ENCODE assay signal across 1 cellular context in the genomic region with DNA sequence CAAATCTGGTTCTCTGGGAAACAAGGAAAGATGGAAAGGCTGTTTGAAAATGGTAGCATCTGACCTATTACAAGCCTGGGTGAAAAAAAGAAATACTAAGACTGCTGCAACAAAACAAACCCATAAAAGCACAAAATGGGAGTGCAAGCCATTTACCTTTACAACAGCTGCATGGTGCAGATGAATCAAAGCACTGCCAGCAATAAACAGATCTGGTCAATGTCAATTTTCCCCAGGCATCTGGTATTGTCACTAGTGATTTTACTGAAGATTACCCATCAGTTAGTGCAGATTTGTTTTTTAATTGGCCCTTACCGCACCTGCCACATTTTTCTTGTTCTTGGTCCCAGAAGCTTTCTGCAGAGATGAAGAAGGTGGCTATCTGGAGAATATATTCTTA.
TF ChIP-seq lines count a peak whose summit lies in the region.

No MANE protein-coding gene starts in this region.

TF ChIP-seq in neural cell, 6 proteins besides CTCF, POLR2A, EP300 and RAD21:
- TF ChIP-seq, protein P1, sequence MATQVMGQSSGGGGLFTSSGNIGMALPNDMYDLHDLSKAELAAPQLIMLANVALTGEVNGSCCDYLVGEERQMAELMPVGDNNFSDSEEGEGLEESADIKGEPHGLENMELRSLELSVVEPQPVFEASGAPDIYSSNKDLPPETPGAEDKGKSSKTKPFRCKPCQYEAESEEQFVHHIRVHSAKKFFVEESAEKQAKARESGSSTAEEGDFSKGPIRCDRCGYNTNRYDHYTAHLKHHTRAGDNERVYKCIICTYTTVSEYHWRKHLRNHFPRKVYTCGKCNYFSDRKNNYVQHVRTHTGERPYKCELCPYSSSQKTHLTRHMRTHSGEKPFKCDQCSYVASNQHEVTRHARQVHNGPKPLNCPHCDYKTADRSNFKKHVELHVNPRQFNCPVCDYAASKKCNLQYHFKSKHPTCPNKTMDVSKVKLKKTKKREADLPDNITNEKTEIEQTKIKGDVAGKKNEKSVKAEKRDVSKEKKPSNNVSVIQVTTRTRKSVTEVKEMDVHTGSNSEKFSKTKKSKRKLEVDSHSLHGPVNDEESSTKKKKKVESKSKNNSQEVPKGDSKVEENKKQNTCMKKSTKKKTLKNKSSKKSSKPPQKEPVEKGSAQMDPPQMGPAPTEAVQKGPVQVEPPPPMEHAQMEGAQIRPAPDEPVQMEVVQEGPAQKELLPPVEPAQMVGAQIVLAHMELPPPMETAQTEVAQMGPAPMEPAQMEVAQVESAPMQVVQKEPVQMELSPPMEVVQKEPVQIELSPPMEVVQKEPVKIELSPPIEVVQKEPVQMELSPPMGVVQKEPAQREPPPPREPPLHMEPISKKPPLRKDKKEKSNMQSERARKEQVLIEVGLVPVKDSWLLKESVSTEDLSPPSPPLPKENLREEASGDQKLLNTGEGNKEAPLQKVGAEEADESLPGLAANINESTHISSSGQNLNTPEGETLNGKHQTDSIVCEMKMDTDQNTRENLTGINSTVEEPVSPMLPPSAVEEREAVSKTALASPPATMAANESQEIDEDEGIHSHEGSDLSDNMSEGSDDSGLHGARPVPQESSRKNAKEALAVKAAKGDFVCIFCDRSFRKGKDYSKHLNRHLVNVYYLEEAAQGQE (IDR thresholded peaks at IDR 0.05; ENCODE audit: borderline replicate concordance), result no peak
- TF ChIP-seq EZH2 (IDR thresholded peaks at IDR 0.05; ENCODE audit: borderline replicate concordance, insufficient read depth, low read length, poor library complexity, severe bottlenecking) (no peak), TAF1 (IDR thresholded peaks at IDR 0.05; ENCODE audit: low read depth) (no peak), MXI1 (conservative IDR thresholded peaks at IDR 0.05; ENCODE audit: poor library complexity, severe bottlenecking) (no peak), SMC3 (conservative IDR thresholded peaks at IDR 0.05; ENCODE audit: poor library complexity) (no peak), POLR2AphosphoS5 (IDR thresholded peaks at IDR 0.05) (no peak)
